Comparison of ENCODE assay signal across 27 cellular contexts in the genomic region with DNA sequence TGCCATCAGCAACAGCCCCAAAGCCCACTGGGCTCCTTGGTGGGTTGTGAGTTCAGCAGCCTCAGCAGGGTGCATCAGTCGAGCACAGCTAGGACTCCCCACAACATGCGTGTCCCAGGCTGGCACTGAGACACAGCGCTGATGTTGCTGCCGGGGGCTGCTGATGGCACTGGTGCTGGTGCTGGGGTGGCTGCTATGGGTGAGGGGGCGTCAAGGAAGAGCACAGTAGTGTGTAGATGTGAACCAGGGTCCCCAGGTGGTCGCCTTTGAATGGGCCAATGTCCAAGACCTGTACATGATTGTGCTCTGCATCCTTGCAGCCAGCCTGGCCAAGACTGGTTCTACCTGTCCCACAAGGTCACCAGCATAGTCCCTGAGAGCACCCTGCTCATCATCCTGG.
A peak's percentile ranks its signal among the peaks of the same experiment; 100 is the strongest.
DNase-seq lines count a peak whose midpoint lies in the region; ATAC-seq and TF ChIP-seq lines count a peak whose summit lies in the region.
"Had no signal": no experiment of that assay in that cellular context is flagged by ENCODE, and none has a peak within 500 bp of the region (broad histone marks: within the 10 kb centered on the region; RNA-seq: fewer than 3 reads in every experiment).

No MANE protein-coding gene starts in this region.

- H3K27ac ChIP-seq in testis = no peak overlapping the region
- H3K27ac ChIP-seq: BLaER1, GM23248, KMS-11 had no signal

- H3K9me3 ChIP-seq in testis = no peaks in the 10 kb centered on the region
- H3K9me3 ChIP-seq: BLaER1, HAP-1, SK-N-SH had no signal

- H3K4me3 ChIP-seq in testis = no peak overlapping the region
- H3K4me3 ChIP-seq: BLaER1, GM23248, HAP-1 had no signal

- H3K27me3 ChIP-seq in testis = no peaks in the 10 kb centered on the region
- H3K27me3 ChIP-seq: BLaER1 had no signal

- no peak overlapping the region for H3K27ac Mint-ChIP-seq in mesothelial cell of epicardium
- H3K27ac Mint-ChIP-seq: CD4-positive, alpha-beta T cell had no signal

- H3K4me3 Mint-ChIP-seq in mesothelial cell of epicardium = no peak overlapping the region
- H3K4me3 Mint-ChIP-seq: CD4-positive, alpha-beta T cell had no signal

- TF ChIP-seq CTCF in testis (IDR thresholded peaks at IDR 0.05) (no peak), mesothelial cell of epicardium (IDR thresholded peaks at IDR 0.05; ENCODE audit: unreplicated experiment) (no peak)

- no peaks in the 10 kb centered on the region for H3K4me1 Mint-ChIP-seq in mesothelial cell of epicardium

- no peaks in the 10 kb centered on the region for H3K36me3 Mint-ChIP-seq in mesothelial cell of epicardium

- peaks cover 11% of the 10 kb centered on the region for H3K27me3 Mint-ChIP-seq in mesothelial cell of epicardium (ENCODE audit: low read depth)
- H3K27me3 Mint-ChIP-seq: CD4-positive, alpha-beta T cell had no signal

- no peaks in the 10 kb centered on the region for H3K9me3 Mint-ChIP-seq in mesothelial cell of epicardium
- H3K9me3 Mint-ChIP-seq: CD4-positive, alpha-beta T cell had no signal

- no peak for TF ChIP-seq POLR2A in testis (IDR thresholded peaks at IDR 0.05)

- DNase-seq in activated effector memory CD4-positive, alpha-beta T cell treated with anti-CD3 and anti-CD28 coated beads, Interleukin-2, amount 50 U/mL, for 16 hours = peak; percentile 54
- no peak for DNase-seq in activated effector memory CD4-positive, alpha-beta T cell treated with Interleukin-2 at 50 U/mL for 16 hours
- peak; percentile 5 for DNase-seq in mucosa of gallbladder (ENCODE audit: low spot score)
- peak; percentile 12 for DNase-seq in testis
- DNase-seq in NCI-H146 (lab: John Stamatoyannopoulos, UW) = no peak
- no peak for DNase-seq in mesothelial cell of epicardium (ENCODE audit: low spot score in 2 of 2, unreplicated experiment in 2 of 2)
- DNase-seq: CD4-positive, alpha-beta T cell; DMS53; GM23248; IMR-90; MM.1S; NCI-H1092; NCI-H1417 treated with DMSO at 0.1 percent for 48 hours; NCI-H187; NCI-H2081 treated with DMSO at 0.1 percent for 48 hours; NCI-H2171; NCI-H345; NCI-H524 treated with DMSO at 0.1 percent for 48 hours; NCI-H82; NK-92 treated with Interleukin-12 subunit alpha and Interleukin-12 subunit beta, amount 100 ng/mL, for 24 hours; PC-3; SK-N-SH had no signal

- intact Hi-C loops in testis (cut with DNase I; ENCODE audit: low total_unique reads) = no loop called here

- no peaks in the 10 kb centered on the region for H3K36me3 ChIP-seq in testis (ENCODE audit: low read depth, missing control alignments)
- H3K36me3 ChIP-seq: BLaER1, HAP-1 had no signal

- no peaks in the 10 kb centered on the region for H3K4me1 ChIP-seq in testis
- H3K4me1 ChIP-seq: BLaER1, HAP-1 had no signal

- ATAC-seq in esophagus mucosa (peak; percentile 42), HG02571 (IDR thresholded peaks at IDR 0.05; ENCODE audit: unreplicated experiment) (no peak)
- ATAC-seq: PC-3 had no signal

- 90 to 99% methylated on average over 6 of the region's 6 CpGs for WGBS in testis, 2 donors

Comparison
In these comparisons a context has a peak if more than half of its experiments do, and no peak if none do; other contexts are left out.
1. DNase-seq: peak in activated effector memory CD4-positive, alpha-beta T cell treated with anti-CD3 and anti-CD28 coated beads, Interleukin-2, amount 50 U/mL, for 16 hours (single experiment), mucosa of gallbladder (single experiment) and testis (single experiment); none in activated effector memory CD4-positive, alpha-beta T cell treated with Interleukin-2 at 50 U/mL for 16 hours (single experiment), NCI-H146 (single experiment) and mesothelial cell of epicardium (0 of 2).